In genomic region chr9:12819436-12820185, GRCh38 we compare ENCODE assay signal across 9 cellular contexts. TPM values are rescaled to one million over a fixed set of nuclear protein-coding genes. Genes with fewer than 3 reads are reported as not detected.
DNase-seq lines count a peak whose midpoint lies in the region; ATAC-seq, FAIRE-seq and TF ChIP-seq lines count a peak whose summit lies in the region.
"Had no signal": no experiment of that assay in that cellular context is flagged by ENCODE, and none has a peak within 500 bp of the region (broad histone marks: within the 10 kb centered on the region; RNA-seq: fewer than 3 reads in every experiment).

No MANE protein-coding gene starts in this region.

- no peaks in the 10 kb centered on the region for H4K20me1 ChIP-seq in SK-N-SH (ENCODE audit: insufficient read depth)

- POLR2A ChIA-PET in SK-N-SH (lab: Yijun Ruan, JAX): no interaction called here

- no peaks in the 10 kb centered on the region for H3K9me3 ChIP-seq in SK-N-SH

- FAIRE-seq in frontal cortex (lab: Jason Lieb, UNC): no peak
- FAIRE-seq: endometrium had no signal

- H3K4me3 ChIP-seq in SK-N-SH (ENCODE audit: low read depth in 2 of 2, low read length in 1 of 2): no peak overlapping the region; a peak in 1 of 4 replicates

- 82% methylated on average over 9 of the region's 9 CpGs for WGBS in SK-N-SH (ENCODE audit: low lambda C conversion rate)

- H3K27me3 ChIP-seq in SK-N-SH (ENCODE audit: insufficient read depth): no peaks in the 10 kb centered on the region

- H3K9me2 ChIP-seq in SK-N-SH: no peaks in the 10 kb centered on the region

- no peaks in the 10 kb centered on the region for H3K79me2 ChIP-seq in SK-N-SH (ENCODE audit: insufficient read depth)

- H2AFZ ChIP-seq in SK-N-SH (ENCODE audit: low read depth): no peak overlapping the region

- ATAC-seq in HG02610 (IDR thresholded peaks at IDR 0.05; ENCODE audit: unreplicated experiment) (peak; percentile 89), left lobe of liver (peak; percentile 45)

- H3K36me3 ChIP-seq in SK-N-SH (replicated peaks in 1 of 2; ENCODE audit: control insufficient read depth in 1 of 2, insufficient read depth in 2 of 2, low read length in 1 of 2): no peaks in the 10 kb centered on the region

- no peak overlapping the region for H3K4me2 ChIP-seq in SK-N-SH

- CTCF ChIA-PET in SK-N-SH (lab: Yijun Ruan, JAX): interaction anchor here (0.9 to 3.2 kb wide), 8 partner anchors 9 to 100 kb away, joined by 3 to 21 read pairs (median 4); partner anchors contain the start of gene LURAP1L

- H3K27ac ChIP-seq in SK-N-SH (ENCODE audit: low read depth in 2 of 2, low read length in 1 of 2): peak overlapping the region in 1 of 2 experiments; percentile 51; a peak in 2 of 4 replicates

- peak; percentile 36 for DNase-seq in GM03348 (ENCODE audit: low spot score)
- no peak for DNase-seq in SK-N-SH
- no peak for DNase-seq in left lobe of liver (ENCODE audit: low spot score)
- no peak for DNase-seq in SHP77 treated with DMSO at 0.1 percent for 48 hours (lab: John Stamatoyannopoulos, UW)
- no peak for DNase-seq in frontal cortex (ENCODE audit: low spot score in 2 of 2)
- no peak for DNase-seq in NCI-H510A treated with DMSO at 0.1 percent for 48 hours (lab: John Stamatoyannopoulos, UW)
- DNase-seq in activated CD8-positive, alpha-beta memory T cell treated with anti-CD3 and anti-CD28 coated beads, Interleukin-2, amount 50 U/mL, for 48 hours: no peak

- peaks cover 19% of the 10 kb centered on the region for H3F3A ChIP-seq in SK-N-SH (replicated peaks; ENCODE audit: insufficient read depth)

- TF ChIP-seq RAD21 in SK-N-SH (IDR thresholded peaks at IDR 0.05; ENCODE audit: low read length): peak; percentile 56

- H3K4me1 ChIP-seq in SK-N-SH (ENCODE audit: control insufficient read depth in 1 of 2, insufficient read depth in 2 of 2, low read depth in 1 of 2, low read length in 1 of 2): peaks cover 4 to 17% of the 10 kb centered on the region in 2 experiments; a peak in 2 of 4 replicates

- no peak for TF ChIP-seq EP300 in SK-N-SH (IDR thresholded peaks at IDR 0.05; ENCODE audit: borderline replicate concordance in 1 of 2, low read depth in 1 of 2, low read length in 1 of 2)

- no peak overlapping the region for H3K9ac ChIP-seq in SK-N-SH

- TF ChIP-seq CTCF in SK-N-SH (IDR thresholded peaks at IDR 0.05): peak; percentile 65

TF ChIP-seq in SK-N-SH, 30 proteins besides CTCF, POLR2A, EP300 and RAD21:
- TF ChIP-seq SMC3 (IDR thresholded peaks at IDR 0.05; ENCODE audit: low read depth, low read length): peak; percentile 49
- TF ChIP-seq FOXM1 (IDR thresholded peaks at IDR 0.05; ENCODE audit: low read depth): no peak
TF ChIP-seq in SK-N-SH: peak in this region for 1.

RNA-seq across cellular contexts. Expression of gene LURAP1L, which starts 44.8 kb away (rescaled TPM):
- polyA plus RNA-seq in SK-N-SH (2012; rRNA removed): 3.4 and 4.0 TPM in 2 replicates
- 2.8 and 2.9 TPM in 2 replicates for polyA plus RNA-seq in SK-N-SH (2012; cell fraction: cytosol; rRNA removed)
- polyA plus RNA-seq in SK-N-SH (2012; cell fraction: nucleus; rRNA removed): 5.0 and 8.9 TPM in 2 replicates
- total RNA-seq in left lobe of liver: 12.7 TPM
- 1.6 TPM for total RNA-seq in frontal cortex
